Comparison of ENCODE assay signal across 15 cellular contexts in the genomic region with DNA sequence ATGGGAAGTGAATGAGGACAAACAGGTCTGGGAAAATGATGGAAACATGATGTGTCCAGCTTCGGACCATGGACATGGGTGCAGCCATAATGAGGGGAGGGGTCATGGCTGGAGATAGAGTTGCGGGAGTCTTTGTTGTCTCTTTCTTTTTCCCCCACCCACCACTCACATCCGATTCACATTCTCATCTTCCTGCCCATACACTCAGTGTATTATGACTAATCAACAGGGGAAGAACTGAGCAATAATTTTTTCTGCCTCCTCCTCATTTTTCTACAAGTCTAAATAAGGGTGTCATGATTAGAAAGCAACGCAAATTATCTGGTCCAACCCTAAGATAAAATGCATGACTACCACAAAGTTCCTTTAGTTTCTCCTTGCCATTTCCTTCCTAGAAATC. TPM values are rescaled to one million over a fixed set of nuclear protein-coding genes. Genes with fewer than 3 reads are reported as not detected.
DNase-seq lines count a peak whose midpoint lies in the region; FAIRE-seq and TF ChIP-seq lines count a peak whose summit lies in the region.
"Had no signal": no experiment of that assay in that cellular context is flagged by ENCODE, and none has a peak within 500 bp of the region (broad histone marks: within the 10 kb centered on the region; RNA-seq: fewer than 3 reads in every experiment).

No MANE protein-coding gene starts in this region.

- H3K36me3 Mint-ChIP-seq in glutamatergic neuron (ENCODE audit: unreplicated experiment): no peaks in the 10 kb centered on the region
- H3K36me3 Mint-ChIP-seq: activated naive CD4-positive, alpha-beta T cell treated with anti-CD3 and anti-CD28 coated beads, Interleukin-2, amount 50 U/mL, for 24 hours; natural killer cell treated with Interleukin-12 subunit alpha and Interleukin-12 subunit beta and Interleukin-15 and Interleukin-18, amount 100 ng/mL, for 72 hours had no signal

- H3K27me3 ChIP-seq in adipocyte (replicated peaks; ENCODE audit: control insufficient read depth, insufficient read depth, low read length): no peaks in the 10 kb centered on the region

- H3K4me1 Mint-ChIP-seq in glutamatergic neuron (ENCODE audit: low read depth, unreplicated experiment): no peaks in the 10 kb centered on the region

- H3K27me3 Mint-ChIP-seq in glutamatergic neuron (ENCODE audit: unreplicated experiment): no peaks in the 10 kb centered on the region

- in situ Hi-C loops in GM13976 (cut with MboI; ENCODE audit: low sequenced_read_pairs, unreplicated experiment): no loop called here

- H3K9me3 Mint-ChIP-seq in glutamatergic neuron (ENCODE audit: unreplicated experiment): peaks cover 1% of the 10 kb centered on the region
- H3K9me3 Mint-ChIP-seq: natural killer cell treated with Interleukin-12 subunit alpha and Interleukin-12 subunit beta and Interleukin-15 and Interleukin-18, amount 100 ng/mL, for 72 hours had no signal

- no peak overlapping the region for H3K27ac Mint-ChIP-seq in glutamatergic neuron (ENCODE audit: unreplicated experiment)
- H3K27ac Mint-ChIP-seq: activated naive CD4-positive, alpha-beta T cell treated with anti-CD3 and anti-CD28 coated beads, Interleukin-2, amount 50 U/mL, for 24 hours; natural killer cell treated with Interleukin-12 subunit alpha and Interleukin-12 subunit beta and Interleukin-15 and Interleukin-18, amount 100 ng/mL, for 72 hours had no signal

- DNase-seq in AG20443 (ENCODE audit: low spot score) (peak; percentile 22), GM12892 (ENCODE audit: insufficient read length) (no peak), adipocyte (ENCODE audit: low read depth) (peak; percentile 19), foreskin melanocyte (peak; percentile 22), GM13976 (ENCODE audit: low spot score) (no peak), glutamatergic neuron (no peak), NCI-H2107 (lab: John Stamatoyannopoulos, UW) (no peak)
- DNase-seq: NCI-H1048; NK-92 treated with Interleukin-12 subunit alpha and Interleukin-12 subunit beta, amount 100 ng/mL, for 24 hours had no signal

- no peak overlapping the region for H3K9ac ChIP-seq in adipocyte (ENCODE audit: low read length)

- no peak for TF ChIP-seq CTCF in GM13976 (IDR thresholded peaks at IDR 0.05; ENCODE audit: borderline replicate concordance, control extremely low read depth, extremely low read depth, insufficient read depth, missing control alignments)
- no peak for TF ChIP-seq CTCF in glutamatergic neuron (IDR thresholded peaks at IDR 0.05; ENCODE audit: partially characterized antibody, unreplicated experiment)

- TF ChIP-seq POLR2A in GM12892 (IDR thresholded peaks at IDR 0.05; ENCODE audit: low read depth, low read length): no peak

- H3K4me3 ChIP-seq in adipocyte (ENCODE audit: low read length): no peak overlapping the region
- H3K4me3 ChIP-seq: SK-N-MC had no signal

- no peaks in the 10 kb centered on the region for H3K36me3 ChIP-seq in adipocyte (ENCODE audit: control insufficient read depth, insufficient read depth, low read length, severe bottlenecking)

- FAIRE-seq in GM12892 (lab: Jason Lieb, UNC): peak; percentile 70

- peaks cover 53% of the 10 kb centered on the region for H3K4me1 ChIP-seq in adipocyte (ENCODE audit: control insufficient read depth, insufficient read depth, low read length)

- no peaks in the 10 kb centered on the region for H3K9me3 ChIP-seq in adipocyte (ENCODE audit: control insufficient read depth, low read length)

- no peak overlapping the region for H3K4me3 Mint-ChIP-seq in glutamatergic neuron (ENCODE audit: unreplicated experiment)
- H3K4me3 Mint-ChIP-seq: activated naive CD4-positive, alpha-beta T cell treated with anti-CD3 and anti-CD28 coated beads, Interleukin-2, amount 50 U/mL, for 24 hours; natural killer cell treated with Interleukin-12 subunit alpha and Interleukin-12 subunit beta and Interleukin-15 and Interleukin-18, amount 100 ng/mL, for 72 hours had no signal

RNA-seq across cellular contexts. Expression of gene SERPINB2, which starts 5.7 kb away (rescaled TPM):
- polyA plus RNA-seq in GM12892 (2012; ENCODE audit: missing spikeins): 0.55 TPM
- not detected for total RNA-seq in glutamatergic neuron (ENCODE audit: unreplicated experiment)
- total RNA-seq: cerebellum; natural killer cell treated with Interleukin-12 subunit alpha and Interleukin-12 subunit beta and Interleukin-15 and Interleukin-18, amount 100 ng/mL, for 72 hours had no signal

RNA-seq across cellular contexts. Expression of gene SERPINB10, which starts 25.9 kb away (rescaled TPM):
- polyA plus RNA-seq in GM12892 (2012; ENCODE audit: missing spikeins): 14.2 TPM
- total RNA-seq in glutamatergic neuron (ENCODE audit: unreplicated experiment): not detected
- total RNA-seq: cerebellum, pulmonary artery endothelial cell had no signal
- polyA plus RNA-seq: liver had no signal

Comparison
In these comparisons a context has a peak if more than half of its experiments do, and no peak if none do; other contexts are left out.
1. DNase-seq: peak in AG20443 (single experiment), adipocyte (single experiment) and foreskin melanocyte (single experiment); none in GM12892 (single experiment), GM13976 (single experiment), glutamatergic neuron (single experiment) and NCI-H2107 (single experiment).